In the genomic region with DNA sequence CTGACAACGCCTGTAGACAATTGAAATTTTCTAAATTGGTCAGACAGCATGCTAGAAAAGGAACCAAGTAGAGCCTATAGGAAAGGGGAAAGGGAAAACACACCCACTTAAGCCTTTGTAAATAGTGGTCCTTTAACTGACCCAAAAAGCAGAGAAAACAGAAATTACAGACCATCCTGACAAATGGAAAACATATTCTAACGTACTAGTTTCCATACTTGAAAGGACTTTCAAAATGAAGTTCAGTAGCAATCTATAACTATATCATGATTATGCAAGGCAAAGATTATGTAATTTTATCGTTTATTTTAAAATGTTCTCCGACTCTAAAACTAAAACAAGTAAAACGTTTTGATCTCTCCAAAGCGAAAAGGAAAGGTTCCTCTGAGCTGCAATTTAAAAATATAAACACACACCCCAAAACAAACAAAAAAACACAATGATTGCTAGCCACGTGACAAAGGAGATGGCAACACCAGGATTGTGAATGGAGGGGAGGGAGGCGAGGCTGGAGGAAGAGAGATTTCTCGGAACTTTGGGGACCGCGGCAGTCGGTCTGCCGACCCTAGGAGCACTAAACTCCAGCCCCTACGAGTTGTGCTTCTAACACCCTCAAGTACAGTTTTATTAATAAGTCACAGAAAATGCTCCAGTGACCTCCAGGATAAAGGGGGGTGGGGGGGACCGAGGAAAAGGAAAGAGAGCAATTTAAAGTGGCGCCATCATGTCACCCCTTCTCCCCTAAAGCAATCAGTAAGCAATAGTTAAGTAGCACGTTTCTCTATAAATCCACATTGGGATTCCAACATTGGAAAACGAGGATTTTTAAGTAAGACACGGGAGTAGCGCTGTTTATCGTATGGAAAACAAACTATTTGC, we compare ENCODE assay signal across 8 cellular contexts. TPM values are rescaled to one million over a fixed set of nuclear protein-coding genes. Genes with fewer than 3 reads are reported as not detected.
DNase-seq lines count a peak whose midpoint lies in the region; TF ChIP-seq lines count a peak whose summit lies in the region.

No MANE protein-coding gene starts in this region.

- POLR2A ChIA-PET in A673 (lab: Charles Lee; ENCODE audit: low non-redundant PET) = no interaction called here
- POLR2A ChIA-PET in activated CD4-positive, alpha-beta memory T cell treated with anti-CD3 and anti-CD28 coated beads, Interleukin-2, amount 10 ng/mL, durations not matched to agents 7 days and 5 days (lab: Charles Lee) = interaction anchor here (0.7 to 3.6 kb wide), 10 partner anchors 9 to 148 kb away, joined by 3 to 31 read pairs (median 4); no protein-coding TSS in a partner anchor

- peaks cover 37% of the 10 kb centered on the region for H3K36me3 Mint-ChIP-seq in activated CD4-positive, alpha-beta memory T cell treated with anti-CD3 and anti-CD28 coated beads, Interleukin-2, amount 10 ng/mL, durations not matched to agents 7 days and 5 days (ENCODE audit: low read depth)

- H3K27ac ChIP-seq in A673 (ENCODE audit: low read depth, low read length, poor library complexity, severe bottlenecking) = peak overlapping the region; percentile 91

- H3K9me3 Mint-ChIP-seq in activated CD4-positive, alpha-beta memory T cell treated with anti-CD3 and anti-CD28 coated beads, Interleukin-2, amount 10 ng/mL, durations not matched to agents 7 days and 5 days = no peaks in the 10 kb centered on the region

- H3K27ac Mint-ChIP-seq in activated CD4-positive, alpha-beta memory T cell treated with anti-CD3 and anti-CD28 coated beads, Interleukin-2, amount 10 ng/mL, durations not matched to agents 7 days and 5 days = peak overlapping the region; percentile 97

- no peaks in the 10 kb centered on the region for H3K27me3 Mint-ChIP-seq in activated CD4-positive, alpha-beta memory T cell treated with anti-CD3 and anti-CD28 coated beads, Interleukin-2, amount 10 ng/mL, durations not matched to agents 7 days and 5 days

- no peaks in the 10 kb centered on the region for H3K27me3 ChIP-seq in A673 (replicated peaks; ENCODE audit: insufficient read depth, low read depth, low read length, poor library complexity)

- H3K4me3 ChIP-seq in A673 (ENCODE audit: low read depth, low read length, poor library complexity, severe bottlenecking) (peak overlapping the region; percentile 72), fibroblast of villous mesenchyme (ENCODE audit: low read depth, low read length) (peak overlapping the region; percentile 93)

- H3K9me3 ChIP-seq in A673 (ENCODE audit: low read depth, low read length, poor library complexity, severe bottlenecking) = no peaks in the 10 kb centered on the region

- no peaks in the 10 kb centered on the region for H3K36me3 ChIP-seq in A673 (ENCODE audit: insufficient read depth, low read length, poor library complexity, severe bottlenecking)

- peak overlapping the region; percentile 91 for H3K4me3 Mint-ChIP-seq in activated CD4-positive, alpha-beta memory T cell treated with anti-CD3 and anti-CD28 coated beads, Interleukin-2, amount 10 ng/mL, durations not matched to agents 7 days and 5 days

- TF ChIP-seq CTCF in A673 (conservative IDR thresholded peaks at IDR 0.05; ENCODE audit: low read depth, low read length) (no peak), fibroblast of villous mesenchyme (IDR thresholded peaks at IDR 0.05; ENCODE audit: insufficient read depth, low read depth, low read length) (no peak)

- CTCF ChIA-PET in A673 (lab: Charles Lee) = no interaction called here
- CTCF ChIA-PET in activated CD4-positive, alpha-beta memory T cell treated with anti-CD3 and anti-CD28 coated beads, Interleukin-2, amount 10 ng/mL, durations not matched to agents 7 days and 5 days (lab: Charles Lee) = interaction anchor here (3.6 kb wide), 1 partner anchor 13 kb away, joined by 41 read pairs; no protein-coding TSS in a partner anchor

- BruUV-seq in A673 (replicated peaks; lab: Mats Ljungman, UMichigan) = TSS peak; percentile 71

- H3K4me1 ChIP-seq in A673 (ENCODE audit: insufficient read depth, low read length, poor library complexity, severe bottlenecking) = peaks cover 34% of the 10 kb centered on the region

- peak; percentile 59 for DNase-seq in A673 (ENCODE audit: low spot score)
- peak; percentile 73 for DNase-seq in G401 (ENCODE audit: low spot score)
- peak; percentile 61 for DNase-seq in NCI-H2171 (lab: John Stamatoyannopoulos, UW)
- DNase-seq in activated CD4-positive, alpha-beta memory T cell treated with anti-CD3 and anti-CD28 coated beads, Interleukin-2, amount 10 ng/mL, durations not matched to agents 7 days and 5 days = peak; percentile 38
- DNase-seq in fibroblast of villous mesenchyme (ENCODE audit: low read depth) = peak; percentile 70
- peak in 41 of 56 donors; percentile 3 to 67 (median 30) for DNase-seq in nucleus accumbens (lab: John Stamatoyannopoulos, UW)
- no peak for DNase-seq in ureter (ENCODE audit: low spot score)
- no peak for DNase-seq in T1000 (lab: John Stamatoyannopoulos, UW)

- intact Hi-C loops in A673 (cut with micrococcal nuclease; ENCODE audit: unreplicated experiment) = loop anchor here (10.0 kb wide), 1 partner anchor 147 kb away; no protein-coding TSS in a partner anchor

- in situ Hi-C loops in G401 (cut with HindIII; ENCODE audit: low sequenced_read_pairs) = no loop called here

- H3K4me1 Mint-ChIP-seq in activated CD4-positive, alpha-beta memory T cell treated with anti-CD3 and anti-CD28 coated beads, Interleukin-2, amount 10 ng/mL, durations not matched to agents 7 days and 5 days = peaks cover 69% of the 10 kb centered on the region

RNA-seq across cellular contexts. Expression of a gene that starts 1.7 kb away (rescaled TPM):
- total RNA-seq in A673 (2021) = 64.9 and 77.6 TPM in 2 replicates
- total RNA-seq in G401 (2014; rRNA removed; shearing (Covaris generic)) = 32.1 and 41.7 TPM in 2 replicates
- total RNA-seq in activated CD4-positive, alpha-beta memory T cell treated with anti-CD3 and anti-CD28 coated beads, Interleukin-2, amount 10 ng/mL, durations not matched to agents 7 days and 5 days = 100 to 1,000 TPM in 1 of 2 experiments, 10 to 100 TPM in 1; 99.5 to 105 TPM
- total RNA-seq in fibroblast of villous mesenchyme = 126 and 171 TPM in 2 replicates
- total RNA-seq in ureter = 190 TPM

Comparison
In these comparisons a context has a peak if more than half of its experiments do, and no peak if none do; other contexts are left out.
1. DNase-seq: peak in A673 (single experiment), G401 (single experiment), NCI-H2171 (single experiment), activated CD4-positive, alpha-beta memory T cell treated with anti-CD3 and anti-CD28 coated beads, Interleukin-2, amount 10 ng/mL, durations not matched to agents 7 days and 5 days (single experiment), fibroblast of villous mesenchyme (single experiment) and nucleus accumbens (41 of 56); none in ureter (single experiment) and T1000 (single experiment).